ENCODE assay signal across 9 cellular contexts in the genomic region with DNA sequence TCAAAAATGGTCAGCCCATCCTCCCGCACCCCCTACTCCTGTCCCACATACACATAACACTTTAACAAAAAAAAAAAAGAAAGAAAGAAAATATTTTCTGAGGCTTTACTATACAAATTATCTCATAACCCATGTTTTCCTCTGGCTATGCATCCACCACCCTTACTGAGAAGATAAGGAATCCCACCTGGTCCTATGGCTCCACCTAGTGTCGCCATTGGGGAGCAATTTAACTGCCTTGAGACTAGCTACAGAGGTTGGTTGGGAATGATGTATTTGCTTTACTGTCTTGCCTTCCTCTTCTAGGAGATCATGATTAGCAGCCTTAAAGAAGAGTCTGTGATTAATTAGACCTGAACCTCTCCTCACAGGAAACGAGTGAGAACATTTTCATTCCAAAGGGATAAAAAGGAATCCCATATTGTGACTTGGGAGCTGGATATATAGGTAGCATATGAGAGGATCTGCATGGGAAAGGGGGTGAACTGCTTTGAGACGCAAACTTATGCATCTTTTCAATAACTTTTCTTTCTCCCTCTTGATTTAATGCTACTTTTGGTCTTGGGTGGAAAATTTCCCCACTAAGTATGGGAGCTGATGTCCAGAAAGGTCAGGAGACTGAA.
DNase-seq lines count a peak whose midpoint lies in the region; ATAC-seq and TF ChIP-seq lines count a peak whose summit lies in the region.
"Had no signal": no experiment of that assay in that cellular context is flagged by ENCODE, and none has a peak within 500 bp of the region (broad histone marks: within the 10 kb centered on the region; RNA-seq: fewer than 3 reads in every experiment).

No MANE protein-coding gene starts in this region.

- no peak overlapping the region for H3K27ac Mint-ChIP-seq in CD14-positive monocyte
- no peak overlapping the region for H3K27ac Mint-ChIP-seq in WTC11
- no peak overlapping the region for H3K27ac Mint-ChIP-seq in central memory CD8-positive, alpha-beta T cell (ENCODE audit: low read depth)
- H3K27ac Mint-ChIP-seq: T-helper 1 cell treated with Interleukin-12 subunit alpha and Interleukin-12 subunit beta and Interleukin-4 antibody, amounts not matched to agents 30 μg/mL and 1 μg/mL, for 36 hours had no signal

- H3K9me3 Mint-ChIP-seq in CD14-positive monocyte (no peaks in the 10 kb centered on the region), WTC11 (no peaks in the 10 kb centered on the region)
- no peaks in the 10 kb centered on the region for H3K9me3 Mint-ChIP-seq in central memory CD8-positive, alpha-beta T cell
- H3K9me3 Mint-ChIP-seq: T-helper 1 cell treated with Interleukin-12 subunit alpha and Interleukin-12 subunit beta and Interleukin-4 antibody, amounts not matched to agents 30 μg/mL and 1 μg/mL, for 36 hours had no signal

- peak; percentile 88 for TF ChIP-seq CTCF in CD14-positive monocyte (IDR thresholded peaks at IDR 0.05)
- peak; percentile 77 for TF ChIP-seq CTCF in WTC11 (IDR thresholded peaks at IDR 0.05)

- DNase-seq in CD14-positive monocyte (ENCODE audit: low spot score), result no peak
- peak; percentile 84 for DNase-seq in NCI-H2196 (lab: John Stamatoyannopoulos, UW; ENCODE audit: unreplicated experiment)
- peak; percentile 77 for DNase-seq in WTC11 (ENCODE audit: low spot score)
- peak; percentile 21 to 25 for DNase-seq in central memory CD8-positive, alpha-beta T cell (ENCODE audit: low spot score in 2 of 2)
- DNase-seq in kidney glomerular epithelial cell (lab: John Stamatoyannopoulos, UW), result peak; percentile 40
- peak; percentile 57 for DNase-seq in stimulated activated CD4-positive, alpha-beta T cell treated with anti-CD3 and anti-CD28 coated beads, Interleukin-4, amount 100 ng/mL, for 1 hour

- intact Hi-C loops in CD14-positive monocyte (cut with micrococcal nuclease), result loop anchor here in 1 of 2 donors (5.0 kb wide), 1 partner anchor 1032 kb away; no protein-coding TSS in a partner anchor

- H3K27me3 Mint-ChIP-seq in CD14-positive monocyte (ENCODE audit: low read depth in 3 of 3), result no peaks in the 10 kb centered on the region
- peaks cover 4% of the 10 kb centered on the region; the same call in 1 of the 2 replicates for H3K27me3 Mint-ChIP-seq in WTC11 (ENCODE audit: low read depth)
- peaks cover 10% of the 10 kb centered on the region for H3K27me3 Mint-ChIP-seq in central memory CD8-positive, alpha-beta T cell

- POLR2A ChIA-PET in WTC11 (lab: Charles Lee), result no interaction called here

- no peaks in the 10 kb centered on the region for H3K4me1 Mint-ChIP-seq in CD14-positive monocyte
- peaks cover 1% of the 10 kb centered on the region; the same call in 1 of the 2 replicates for H3K4me1 Mint-ChIP-seq in WTC11
- no peaks in the 10 kb centered on the region for H3K4me1 Mint-ChIP-seq in central memory CD8-positive, alpha-beta T cell

- H3K4me3 Mint-ChIP-seq in CD14-positive monocyte (no peak overlapping the region), WTC11 (no peak overlapping the region)
- no peak overlapping the region for H3K4me3 Mint-ChIP-seq in central memory CD8-positive, alpha-beta T cell
- H3K4me3 Mint-ChIP-seq: T-helper 1 cell treated with Interleukin-12 subunit alpha and Interleukin-12 subunit beta and Interleukin-4 antibody, amounts not matched to agents 30 μg/mL and 1 μg/mL, for 36 hours had no signal

- ATAC-seq in GM19035 (IDR thresholded peaks at IDR 0.05; ENCODE audit: unreplicated experiment) (peak; percentile 95), HG03159 (IDR thresholded peaks at IDR 0.05; ENCODE audit: unreplicated experiment) (peak; percentile 94), WTC11 (peak; percentile 75)
- ATAC-seq in central memory CD8-positive, alpha-beta T cell (replicated peaks; ENCODE audit: extremely low read depth, poor library complexity, severe bottlenecking), result peak; percentile 64

- CTCF ChIA-PET in WTC11 (lab: Charles Lee), result interaction anchor here (0.5 to 2.4 kb wide), 48 partner anchors 8 to 1156 kb away, joined by 3 to 20 read pairs (median 4); a partner anchor contains a TSS

- H3K36me3 Mint-ChIP-seq in CD14-positive monocyte, result no peaks in the 10 kb centered on the region
- H3K36me3 Mint-ChIP-seq in WTC11, result no peaks in the 10 kb centered on the region
- no peaks in the 10 kb centered on the region for H3K36me3 Mint-ChIP-seq in central memory CD8-positive, alpha-beta T cell (ENCODE audit: insufficient read depth)

TF ChIP-seq in WTC11, 78 proteins besides CTCF, POLR2A, EP300 and RAD21:
- TF ChIP-seq ZNF219 (CRISPR knock-in tag; IDR thresholded peaks at IDR 0.05; ENCODE audit: borderline replicate concordance) (no peak), KAT7 (CRISPR knock-in tag; IDR thresholded peaks at IDR 0.05; ENCODE audit: borderline replicate concordance) (no peak), FOXJ3 (CRISPR knock-in tag; IDR thresholded peaks at IDR 0.05; ENCODE audit: borderline replicate concordance) (no peak), NFYB (CRISPR knock-in tag; conservative IDR thresholded peaks at IDR 0.05; ENCODE audit: low read depth) (no peak)
- TF ChIP-seq, protein P1, sequence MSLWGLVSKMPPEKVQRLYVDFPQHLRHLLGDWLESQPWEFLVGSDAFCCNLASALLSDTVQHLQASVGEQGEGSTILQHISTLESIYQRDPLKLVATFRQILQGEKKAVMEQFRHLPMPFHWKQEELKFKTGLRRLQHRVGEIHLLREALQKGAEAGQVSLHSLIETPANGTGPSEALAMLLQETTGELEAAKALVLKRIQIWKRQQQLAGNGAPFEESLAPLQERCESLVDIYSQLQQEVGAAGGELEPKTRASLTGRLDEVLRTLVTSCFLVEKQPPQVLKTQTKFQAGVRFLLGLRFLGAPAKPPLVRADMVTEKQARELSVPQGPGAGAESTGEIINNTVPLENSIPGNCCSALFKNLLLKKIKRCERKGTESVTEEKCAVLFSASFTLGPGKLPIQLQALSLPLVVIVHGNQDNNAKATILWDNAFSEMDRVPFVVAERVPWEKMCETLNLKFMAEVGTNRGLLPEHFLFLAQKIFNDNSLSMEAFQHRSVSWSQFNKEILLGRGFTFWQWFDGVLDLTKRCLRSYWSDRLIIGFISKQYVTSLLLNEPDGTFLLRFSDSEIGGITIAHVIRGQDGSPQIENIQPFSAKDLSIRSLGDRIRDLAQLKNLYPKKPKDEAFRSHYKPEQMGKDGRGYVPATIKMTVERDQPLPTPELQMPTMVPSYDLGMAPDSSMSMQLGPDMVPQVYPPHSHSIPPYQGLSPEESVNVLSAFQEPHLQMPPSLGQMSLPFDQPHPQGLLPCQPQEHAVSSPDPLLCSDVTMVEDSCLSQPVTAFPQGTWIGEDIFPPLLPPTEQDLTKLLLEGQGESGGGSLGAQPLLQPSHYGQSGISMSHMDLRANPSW (CRISPR knock-in tag; conservative IDR thresholded peaks at IDR 0.05; ENCODE audit: low read depth), result no peak
- TF ChIP-seq, protein P2, sequence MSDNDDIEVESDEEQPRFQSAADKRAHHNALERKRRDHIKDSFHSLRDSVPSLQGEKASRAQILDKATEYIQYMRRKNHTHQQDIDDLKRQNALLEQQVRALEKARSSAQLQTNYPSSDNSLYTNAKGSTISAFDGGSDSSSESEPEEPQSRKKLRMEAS (CRISPR knock-in tag; IDR thresholded peaks at IDR 0.05), result no peak
